ENCODE assay signal across 25 cellular contexts in genomic region chr3:190001426-190001825, GRCh38.
DNase-seq lines count a peak whose midpoint lies in the region; ATAC-seq and TF ChIP-seq lines count a peak whose summit lies in the region.
"Had no signal": no experiment of that assay in that cellular context is flagged by ENCODE, and none has a peak within 500 bp of the region (broad histone marks: within the 10 kb centered on the region; RNA-seq: fewer than 3 reads in every experiment).

No MANE protein-coding gene starts in this region.

- H3K23ac ChIP-seq in H9 (ENCODE audit: insufficient read length, low read depth, low read length) = no peak overlapping the region
- H3K23ac ChIP-seq in neuronal stem cell (ENCODE audit: low read depth, low read length, poor library complexity) = no peak overlapping the region

- H4K91ac ChIP-seq in H9 (ENCODE audit: insufficient read length, low read depth, low read length) (no peak overlapping the region), neuronal stem cell (ENCODE audit: low read depth, low read length, poor library complexity) (no peak overlapping the region)

- no peak overlapping the region for H2BK120ac ChIP-seq in H9 (ENCODE audit: low read depth, low read length, poor library complexity, severe bottlenecking)
- H2BK120ac ChIP-seq in neuronal stem cell (ENCODE audit: low read depth, low read length) = no peak overlapping the region

- no peak overlapping the region for H3T11ph ChIP-seq in H9 (ENCODE audit: low read length)

- no peaks in the 10 kb centered on the region for H3K9me3 ChIP-seq in H9 (ENCODE audit: control insufficient read depth, low read depth, low read length)
- H3K9me3 ChIP-seq in neuronal stem cell (replicated peaks in 1 of 2; ENCODE audit: control insufficient read depth in 2 of 2, insufficient read depth in 1 of 2, low read depth in 1 of 2, low read length in 2 of 2) = no peaks in the 10 kb centered on the region
- H3K9me3 ChIP-seq in ovary = no peaks in the 10 kb centered on the region
- H3K9me3 ChIP-seq: BLaER1, body of pancreas, prostate gland had no signal

- H4K20me1 ChIP-seq in H9 (ENCODE audit: control insufficient read depth, insufficient read depth, insufficient read length) = no peaks in the 10 kb centered on the region
- H4K20me1 ChIP-seq: BLaER1 had no signal

- no peaks in the 10 kb centered on the region for H3K36me3 Mint-ChIP-seq in H9 (ENCODE audit: insufficient read depth in 1 of 3, low read depth in 3 of 3)
- H3K36me3 Mint-ChIP-seq: activated CD4-positive, alpha-beta memory T cell treated with anti-CD3 and anti-CD28 coated beads for 36 hours; activated naive CD4-positive, alpha-beta T cell treated with anti-CD3 and anti-CD28 coated beads, Interleukin-2, amount 50 U/mL, for 24 hours; naive thymus-derived CD4-positive, alpha-beta T cell; T-cell had no signal

- H2AFZ ChIP-seq in H9 (ENCODE audit: low read length) (no peak overlapping the region), neuronal stem cell (ENCODE audit: low read length) (peak overlapping the region; percentile 59)

- H3K14ac ChIP-seq in H9 (ENCODE audit: insufficient read depth, low read length) (no peak overlapping the region), neuronal stem cell (ENCODE audit: low read length) (no peak overlapping the region)

- H2AK5ac ChIP-seq in H9 (ENCODE audit: insufficient read length, low read length) (no peak overlapping the region), neuronal stem cell (ENCODE audit: low read depth, low read length) (no peak overlapping the region)

- H3K27me3 ChIP-seq in H9 (ENCODE audit: insufficient read depth, low read length) (no peaks in the 10 kb centered on the region), neuronal stem cell (ENCODE audit: control insufficient read depth in 3 of 3, insufficient read depth in 3 of 3, low read depth in 1 of 3, low read length in 3 of 3) (no peaks in the 10 kb centered on the region), ovary (no peaks in the 10 kb centered on the region)
- H3K27me3 ChIP-seq: BLaER1, body of pancreas had no signal

- H3K4ac ChIP-seq in H9 (ENCODE audit: low read depth, low read length) (no peak overlapping the region), neuronal stem cell (ENCODE audit: low read length) (no peak overlapping the region)

- H3K36me3 ChIP-seq in neuronal stem cell (replicated peaks in 1 of 2; ENCODE audit: control insufficient read depth in 2 of 2, insufficient read depth in 2 of 2, low read length in 2 of 2) (no peaks in the 10 kb centered on the region), ovary (no peaks in the 10 kb centered on the region)
- H3K36me3 ChIP-seq: BLaER1, prostate gland, WERI-Rb-1 had no signal

- peak overlapping the region; percentile 26 for H3K27ac ChIP-seq in H9 (ENCODE audit: insufficient read length, low read depth, low read length)
- no peak overlapping the region for H3K27ac ChIP-seq in neuronal stem cell (replicated peaks; ENCODE audit: low read length)
- H3K27ac ChIP-seq in ovary = no peak overlapping the region
- H3K27ac ChIP-seq: BLaER1, body of pancreas, prostate gland, WERI-Rb-1 had no signal

- TF ChIP-seq EP300 in ovary (IDR thresholded peaks at IDR 0.05) = no peak

- no peaks in the 10 kb centered on the region for H3K9me3 Mint-ChIP-seq in H9
- H3K9me3 Mint-ChIP-seq: activated CD4-positive, alpha-beta memory T cell treated with anti-CD3 and anti-CD28 coated beads for 36 hours; activated naive CD4-positive, alpha-beta T cell treated with anti-CD3 and anti-CD28 coated beads, Interleukin-2, amount 50 U/mL, for 24 hours; activated T-cell treated with anti-CD3 and anti-CD28 coated beads, Interleukin-2, amount 50 U/mL, for 24 hours; naive thymus-derived CD4-positive, alpha-beta T cell; T-cell had no signal

- TF ChIP-seq CTCF in H9 (conservative IDR thresholded peaks at IDR 0.05) (no peak), choroid plexus epithelial cell (conservative IDR thresholded peaks at IDR 0.05; ENCODE audit: low read depth, low read length) (no peak), ovary (IDR thresholded peaks at IDR 0.05) (no peak)

- intact Hi-C loops in ovary (cut with DNase I) = no loop called here

- H3K56ac ChIP-seq in H9 (ENCODE audit: insufficient read length, low read depth, low read length) = no peak overlapping the region

- peak overlapping the region in 1 of 3 experiments; percentile 61; a peak in 1 of 7 replicates for H3K27ac Mint-ChIP-seq in H9
- H3K27ac Mint-ChIP-seq: activated CD4-positive, alpha-beta memory T cell treated with anti-CD3 and anti-CD28 coated beads for 36 hours; activated naive CD4-positive, alpha-beta T cell treated with anti-CD3 and anti-CD28 coated beads, Interleukin-2, amount 50 U/mL, for 24 hours; activated T-cell treated with anti-CD3 and anti-CD28 coated beads, Interleukin-2, amount 50 U/mL, for 24 hours; naive thymus-derived CD4-positive, alpha-beta T cell; T-cell had no signal

- H3K4me3 ChIP-seq in choroid plexus epithelial cell (ENCODE audit: low read depth, low read length) (no peak overlapping the region), neuronal stem cell (ENCODE audit: low read length in 2 of 2) (no peak overlapping the region), ovary (no peak overlapping the region)
- H3K4me3 ChIP-seq: BLaER1, body of pancreas, prostate gland had no signal

- H2BK12ac ChIP-seq in H9 (ENCODE audit: insufficient read length, low read depth, low read length) (no peak overlapping the region), neuronal stem cell (ENCODE audit: low read length) (no peak overlapping the region)

- H3K4me2 ChIP-seq in H9 (ENCODE audit: insufficient read depth, insufficient read length, low read length) (peak overlapping the region; percentile 47), neuronal stem cell (ENCODE audit: insufficient read depth, low read length, poor library complexity, severe bottlenecking) (no peak overlapping the region)
- H3K4me2 ChIP-seq: BLaER1 had no signal

- no peak overlapping the region for H2BK15ac ChIP-seq in H9 (ENCODE audit: low read depth, low read length)
- H2BK15ac ChIP-seq in neuronal stem cell (ENCODE audit: low read length) = no peak overlapping the region

- 100% methylated on average over 1 of the region's 3 CpGs for WGBS in H9 (ENCODE audit: extremely low coverage, insufficient read length, low lambda C conversion rate)
- no CpG with 5 or more reads among the region's 3 CpGs for WGBS in neuronal stem cell (ENCODE audit: extremely low coverage in 2 of 2, insufficient read length in 2 of 2, insufficient replicate concordance in 1 of 2), 2 donors
- 92 to 94% (median 92%) methylated on average over 3 of the region's 3 CpGs for WGBS in ovary, 3 donors

- no peak overlapping the region for H2BK20ac ChIP-seq in H9 (ENCODE audit: low read depth, low read length, poor library complexity, severe bottlenecking)

- peaks cover 29 to 45% of the 10 kb centered on the region in 2 experiments for H3K4me1 Mint-ChIP-seq in H9
- H3K4me1 Mint-ChIP-seq: activated naive CD4-positive, alpha-beta T cell treated with anti-CD3 and anti-CD28 coated beads, Interleukin-2, amount 50 U/mL, for 24 hours; naive thymus-derived CD4-positive, alpha-beta T cell; T-cell had no signal

- H3K23me2 ChIP-seq in H9 (ENCODE audit: insufficient read length, low read depth, low read length, poor library complexity, severe bottlenecking) = no peaks in the 10 kb centered on the region

- H3K18ac ChIP-seq in H9 (ENCODE audit: insufficient read length, low read depth, low read length) = no peak overlapping the region
- no peak overlapping the region for H3K18ac ChIP-seq in neuronal stem cell (ENCODE audit: low read length)

- H2BK5ac ChIP-seq in H9 (ENCODE audit: insufficient read length, low read length) (no peak overlapping the region), neuronal stem cell (ENCODE audit: low read length) (no peak overlapping the region)

- H4K5ac ChIP-seq in H9 (ENCODE audit: insufficient read length, low read depth, low read length) = no peak overlapping the region

- TF ChIP-seq POLR2A in ovary (IDR thresholded peaks at IDR 0.05) = no peak

- no peaks in the 10 kb centered on the region; the same call in 1 of the 2 replicates for H3K4me1 ChIP-seq in H9 (ENCODE audit: insufficient read depth, low read length)
- H3K4me1 ChIP-seq in neuronal stem cell (ENCODE audit: control insufficient read depth in 2 of 2, insufficient read depth in 1 of 2, low read depth in 1 of 2, low read length in 2 of 2) = peaks cover 0 to 12% of the 10 kb centered on the region in 2 donors
- peaks cover 6% of the 10 kb centered on the region for H3K4me1 ChIP-seq in ovary (ENCODE audit: insufficient read depth)
- H3K4me1 ChIP-seq: BLaER1, body of pancreas, prostate gland had no signal

- ATAC-seq in HG03521 (IDR thresholded peaks at IDR 0.05; ENCODE audit: unreplicated experiment) (no peak), HG03354 (IDR thresholded peaks at IDR 0.05; ENCODE audit: poor library complexity, severe bottlenecking, unreplicated experiment) (no peak), GM21360 (IDR thresholded peaks at IDR 0.05; ENCODE audit: unreplicated experiment) (no peak)
- ATAC-seq: body of pancreas; naive thymus-derived CD4-positive, alpha-beta T cell; Right ventricle myocardium inferior; T-cell had no signal

- H4K8ac ChIP-seq in H9 (replicated peaks; ENCODE audit: insufficient read length, low read depth, low read length) = no peak overlapping the region
- no peak overlapping the region for H4K8ac ChIP-seq in neuronal stem cell (ENCODE audit: low read depth, low read length)

- H3K27me3 Mint-ChIP-seq in H9 (ENCODE audit: low read depth) = no peaks in the 10 kb centered on the region

- H3K79me1 ChIP-seq in H9 (ENCODE audit: insufficient read depth, low read depth, low read length, poor library complexity, severe bottlenecking) = no peaks in the 10 kb centered on the region
- H3K79me1 ChIP-seq in neuronal stem cell (ENCODE audit: low read depth, low read length) = no peaks in the 10 kb centered on the region

- no peaks in the 10 kb centered on the region for H3K79me2 ChIP-seq in H9 (ENCODE audit: insufficient read depth, low read length)

- H3K9ac ChIP-seq in H9 (ENCODE audit: extremely low read depth, insufficient read length, low read length) (no peak overlapping the region), neuronal stem cell (ENCODE audit: low read depth, low read length, poor library complexity) (no peak overlapping the region)
- H3K9ac ChIP-seq: BLaER1 had no signal

- no peak overlapping the region for H3K4me3 Mint-ChIP-seq in H9
- H3K4me3 Mint-ChIP-seq: activated CD4-positive, alpha-beta memory T cell treated with anti-CD3 and anti-CD28 coated beads for 36 hours; activated naive CD4-positive, alpha-beta T cell treated with anti-CD3 and anti-CD28 coated beads, Interleukin-2, amount 50 U/mL, for 24 hours; activated T-cell treated with anti-CD3 and anti-CD28 coated beads, Interleukin-2, amount 50 U/mL, for 24 hours; naive thymus-derived CD4-positive, alpha-beta T cell; T-cell had no signal

- DNase-seq in H9 (no peak), NCI-H460 (ENCODE audit: extremely low read depth, low read depth) (peak; percentile 78), choroid plexus epithelial cell (ENCODE audit: low read depth) (peak; percentile 71), neuronal stem cell (ENCODE audit: low spot score) (no peak), ovary (no peak)
- DNase-seq: activated CD4-positive, alpha-beta memory T cell treated with anti-CD3 and anti-CD28 coated beads for 36 hours; activated T-cell treated with anti-CD3 and anti-CD28 coated beads, Interleukin-2, amount 50 U/mL, for 24 hours; body of pancreas; Calu3; cortex of kidney; GOT3; islet precursor cell; naive thymus-derived CD4-positive, alpha-beta T cell; NCI-H1694; NCI-H345; stimulated activated CD4-positive, alpha-beta T cell treated with anti-CD3 and anti-CD28 coated beads, Interleukin-4, amount 100 ng/mL, for 4 hours; T-cell; WERI-Rb-1 had no signal

Comparison
In these comparisons a context has a peak if more than half of its experiments do, and no peak if none do; other contexts are left out.
1. DNase-seq: peak in NCI-H460 (single experiment) and choroid plexus epithelial cell (single experiment); none in H9 (single experiment), neuronal stem cell (single experiment) and ovary (0 of 5).